In genomic region chr9:30713279-30713678, GRCh38 we compare ENCODE assay signal across 16 cellular contexts.
"Had no signal": no experiment of that assay in that cellular context is flagged by ENCODE, and none has a peak within 500 bp of the region (broad histone marks: within the 10 kb centered on the region; RNA-seq: fewer than 3 reads in every experiment).

No MANE protein-coding gene starts in this region.

- H3K27me3 ChIP-seq: left lung, tibial nerve, uterus had no signal

- H3K4me1 ChIP-seq: left lung, tibial nerve, uterus had no signal

- H3K36me3 ChIP-seq: left lung, tibial nerve, uterus had no signal

- DNase-seq: activated CD4-positive, alpha-beta T cell treated with anti-CD3 and anti-CD28 coated beads for 48 hours; activated CD8-positive, alpha-beta memory T cell treated with anti-CD3 and anti-CD28 coated beads, Interleukin-2, amount 50 U/mL, for 4 hours; activated CD8-positive, alpha-beta T cell treated with anti-CD3 and anti-CD28 coated beads for 36 hours; activated gamma-delta T cell; activated T-cell treated with anti-CD3 and anti-CD28 coated beads, Interleukin-2, amount 50 U/mL, for 48 hours; caudate nucleus; kidney; left lung; mesenchymal stem cell; stimulated activated CD4-positive, alpha-beta T cell treated with anti-CD3 and anti-CD28 coated beads, Interleukin-2, amount 100 ng/mL, for 48 hours; stimulated activated naive B cell treated with anti-CD40 and anti-IgM and Interleukin-4, amounts not matched to agents 10 μg/mL and 1 μg/mL and 100 μg/mL, for 72 hours; uterus had no signal

- H3K4me3 ChIP-seq: left lung, tibial nerve, uterus had no signal

- H3K9me3 ChIP-seq: left lung, tibial nerve, uterus had no signal

- ATAC-seq: activated CD8-positive, alpha-beta T cell treated with anti-CD3 and anti-CD28 coated beads for 36 hours; activated naive CD4-positive, alpha-beta T cell treated with anti-CD3 and anti-CD28 coated beads, Interleukin-2, amount 50 U/mL, for 72 hours; esophagus mucosa; left lung; stimulated activated naive B cell treated with anti-CD40 and anti-IgM and Interleukin-4, amounts not matched to agents 10 μg/mL and 1 μg/mL and 100 μg/mL, for 72 hours; WTC11 had no signal

- H3K27ac ChIP-seq: left lung, tibial nerve, uterus had no signal
